ENCODE assay signal across 25 cellular contexts in genomic region chr2:118040889-118041288, GRCh38. TPM values are rescaled to one million over a fixed set of nuclear protein-coding genes. Genes with fewer than 3 reads are reported as not detected.
DNase-seq lines count a peak whose midpoint lies in the region; ATAC-seq, FAIRE-seq and TF ChIP-seq lines count a peak whose summit lies in the region.
"Had no signal": no experiment of that assay in that cellular context is flagged by ENCODE, and none has a peak within 500 bp of the region (broad histone marks: within the 10 kb centered on the region; RNA-seq: fewer than 3 reads in every experiment).

No MANE protein-coding gene starts in this region.

- no peaks in the 10 kb centered on the region for H3K4me1 ChIP-seq in lower lobe of right lung
- H3K4me1 ChIP-seq in upper lobe of right lung, result no peaks in the 10 kb centered on the region
- no peaks in the 10 kb centered on the region for H3K4me1 ChIP-seq in sigmoid colon

- TF ChIP-seq EP300 in sigmoid colon (IDR thresholded peaks at IDR 0.05), result no peak

- ATAC-seq in GM18867 (IDR thresholded peaks at IDR 0.05; ENCODE audit: unreplicated experiment) (peak; percentile 41), lower lobe of right lung (peak; percentile 29 to 63), upper lobe of right lung (peak; percentile 80)
- ATAC-seq: K562, SK-N-SH treated with all-trans-retinoic acid at 6 μM for 48 hours had no signal

- no peak for FAIRE-seq in GM12891 (lab: Jason Lieb, UNC)
- FAIRE-seq: GM12892, GM19239, H54, HTR-8/SVneo, K562, RCC 7860 had no signal

- H3K27ac ChIP-seq in lower lobe of right lung (no peak overlapping the region), upper lobe of right lung (no peak overlapping the region), sigmoid colon (no peak overlapping the region)
- H3K27ac ChIP-seq: C4-2B had no signal

- 76 to 80% methylated on average over 7 of the region's 7 CpGs for WGBS in sigmoid colon, 2 donors

- TF ChIP-seq POLR2A in GM12891 (IDR thresholded peaks at IDR 0.05; ENCODE audit: low read depth, low read length) (no peak), sigmoid colon (IDR thresholded peaks at IDR 0.05) (no peak)

- peak; percentile 77 for DNase-seq in MV-4-11 (lab: John Stamatoyannopoulos, UW)
- no peak for DNase-seq in lower lobe of right lung
- DNase-seq in upper lobe of right lung, result no peak
- no peak for DNase-seq in GM12891 (ENCODE audit: insufficient read length, low spot score)
- DNase-seq in sigmoid colon, result no peak
- no peak for DNase-seq in NCI-H2171 (lab: John Stamatoyannopoulos, UW)
- DNase-seq: Calu3, DMS79 treated with DMSO at 0.1 percent for 48 hours, GF-D8, NCI-H1092, NCI-H1417 treated with DMSO at 0.1 percent for 48 hours, NCI-H1694 treated with DMSO at 0.1 percent for 48 hours, NCI-H2081, NCI-H226, NCI-H510A, NCI-H69 had no signal

- TF ChIP-seq CTCF in lower lobe of right lung (IDR thresholded peaks at IDR 0.05) (no peak), upper lobe of right lung (IDR thresholded peaks at IDR 0.05) (no peak), sigmoid colon (IDR thresholded peaks at IDR 0.05) (no peak)

- H3K4me3 ChIP-seq in lower lobe of right lung (no peak overlapping the region), upper lobe of right lung (no peak overlapping the region), sigmoid colon (no peak overlapping the region)
- H3K4me3 ChIP-seq: K562 had no signal

- H3K36me3 ChIP-seq in lower lobe of right lung (no peaks in the 10 kb centered on the region), upper lobe of right lung (no peaks in the 10 kb centered on the region), sigmoid colon (no peaks in the 10 kb centered on the region)

- intact Hi-C loops in lower lobe of right lung (cut with DNase I) (loop anchor here (10.0 kb wide), 1 partner anchor 814 kb away; no protein-coding TSS in a partner anchor), upper lobe of right lung (cut with DNase I) (no loop called here), sigmoid colon (cut with DNase I) (no loop called here)

- H3K9me3 ChIP-seq in lower lobe of right lung (peaks cover 5% of the 10 kb centered on the region), upper lobe of right lung (no peaks in the 10 kb centered on the region), sigmoid colon (peaks cover 0 to 7% (median 1%) of the 10 kb centered on the region in 4 donors)

- H3K27me3 ChIP-seq in lower lobe of right lung (ENCODE audit: low read depth), result peaks cover 4% of the 10 kb centered on the region
- peaks cover 45% of the 10 kb centered on the region for H3K27me3 ChIP-seq in upper lobe of right lung
- H3K27me3 ChIP-seq in sigmoid colon, result peaks cover 0 to 34% (median 0%) of the 10 kb centered on the region in 3 donors

TF ChIP-seq in GM12891, 5 proteins besides CTCF, POLR2A, EP300 and RAD21:
- TF ChIP-seq POLR2AphosphoS5 (IDR thresholded peaks at IDR 0.05; ENCODE audit: low read depth, low read length) (no peak), POU2F2 (IDR thresholded peaks at IDR 0.05; ENCODE audit: low read depth, low read length) (no peak), SPI1 (IDR thresholded peaks at IDR 0.05; ENCODE audit: low read depth, low read length) (no peak), PAX5 (IDR thresholded peaks at IDR 0.05; ENCODE audit: insufficient read depth, low read length, severe bottlenecking) (no peak), TAF1 (IDR thresholded peaks at IDR 0.05; ENCODE audit: low read depth, low read length) (no peak)

RNA-seq across cellular contexts. Expression of gene CCDC93, which starts 27.0 kb away (rescaled TPM):
- 47.3 TPM for total RNA-seq in lower lobe of right lung
- total RNA-seq in upper lobe of right lung, result 37.8 TPM
- 7.8 TPM for polyA plus RNA-seq in GM12891 (2012; ENCODE audit: low read depth, missing spikeins)
- total RNA-seq in sigmoid colon, result 10 to 100 TPM; 12.5 to 25.5 (median 15.3) TPM
- 10 to 100 TPM in 1 of 3 donors, 1 to 10 TPM in 2; 4.2 to 11.3 (median 6.0) TPM for polyA plus RNA-seq in sigmoid colon

RNA-seq across cellular contexts. Expression of gene INSIG2, which starts 47.4 kb away (rescaled TPM):
- total RNA-seq in lower lobe of right lung, result 25.6 TPM
- 42.0 TPM for total RNA-seq in upper lobe of right lung
- polyA plus RNA-seq in GM12891 (2012; ENCODE audit: low read depth, missing spikeins), result 33.3 TPM
- 10 to 100 TPM; 15.2 to 20.7 (median 18.6) TPM for total RNA-seq in sigmoid colon
- polyA plus RNA-seq in sigmoid colon, result 10 to 100 TPM in 1 of 3 donors, 1 to 10 TPM in 2; 7.2 to 10.9 (median 7.9) TPM
